ENCODE assay signal across 1 cellular context in the genomic region with DNA sequence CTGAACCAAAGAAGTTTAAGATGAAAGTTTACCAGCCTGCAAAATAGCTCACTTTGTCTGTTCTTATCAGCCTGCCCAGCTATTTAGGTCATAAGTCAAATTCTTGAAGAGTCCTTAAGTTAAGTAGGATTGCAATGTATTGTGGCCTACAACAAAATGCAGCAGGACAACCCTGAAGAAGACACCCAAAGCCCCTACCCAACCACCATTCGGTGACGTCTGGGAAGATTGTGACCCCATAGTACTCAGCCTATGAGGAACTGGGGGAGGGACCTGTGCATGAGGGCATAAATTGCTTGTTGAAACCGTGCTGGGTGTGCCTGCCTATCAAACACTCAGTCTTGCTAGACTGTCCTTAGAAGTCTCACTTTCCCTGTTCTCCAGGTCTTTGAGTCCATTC.
A peak's percentile ranks its signal among the peaks of the same experiment; 100 is the strongest.
TF ChIP-seq lines count a peak whose summit lies in the region.

No MANE protein-coding gene starts in this region.

TF ChIP-seq in K562, 482 proteins besides CTCF, POLR2A, EP300 and RAD21 (continued from another document):
- TF ChIP-seq, protein P1, sequence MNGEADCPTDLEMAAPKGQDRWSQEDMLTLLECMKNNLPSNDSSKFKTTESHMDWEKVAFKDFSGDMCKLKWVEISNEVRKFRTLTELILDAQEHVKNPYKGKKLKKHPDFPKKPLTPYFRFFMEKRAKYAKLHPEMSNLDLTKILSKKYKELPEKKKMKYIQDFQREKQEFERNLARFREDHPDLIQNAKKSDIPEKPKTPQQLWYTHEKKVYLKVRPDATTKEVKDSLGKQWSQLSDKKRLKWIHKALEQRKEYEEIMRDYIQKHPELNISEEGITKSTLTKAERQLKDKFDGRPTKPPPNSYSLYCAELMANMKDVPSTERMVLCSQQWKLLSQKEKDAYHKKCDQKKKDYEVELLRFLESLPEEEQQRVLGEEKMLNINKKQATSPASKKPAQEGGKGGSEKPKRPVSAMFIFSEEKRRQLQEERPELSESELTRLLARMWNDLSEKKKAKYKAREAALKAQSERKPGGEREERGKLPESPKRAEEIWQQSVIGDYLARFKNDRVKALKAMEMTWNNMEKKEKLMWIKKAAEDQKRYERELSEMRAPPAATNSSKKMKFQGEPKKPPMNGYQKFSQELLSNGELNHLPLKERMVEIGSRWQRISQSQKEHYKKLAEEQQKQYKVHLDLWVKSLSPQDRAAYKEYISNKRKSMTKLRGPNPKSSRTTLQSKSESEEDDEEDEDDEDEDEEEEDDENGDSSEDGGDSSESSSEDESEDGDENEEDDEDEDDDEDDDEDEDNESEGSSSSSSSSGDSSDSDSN (IDR thresholded peaks at IDR 0.05; ENCODE audit: borderline replicate concordance in 1 of 2, low read depth in 2 of 2, low read length in 2 of 2): no peak
- TF ChIP-seq GATA2 (CRISPR knock-in tag; IDR thresholded peaks at IDR 0.05) (peak; percentile 25; the same call in 1 of the 2 replicates), BRF1 (IDR thresholded peaks at IDR 0.05; ENCODE audit: borderline replicate concordance, extremely low read depth, insufficient read length) (no peak), TRIM24 (IDR thresholded peaks at IDR 0.05) (no peak), RBM17 (IDR thresholded peaks at IDR 0.05; ENCODE audit: borderline replicate concordance, low read depth, low read length) (no peak), NR4A1 (CRISPR knock-in tag; IDR thresholded peaks at IDR 0.05) (no peak), NR4A1 (tag; IDR thresholded peaks at IDR 0.05) (no peak), ARID1B (IDR thresholded peaks at IDR 0.05) (0 out of 2 replicates have a peak, but pooled peaks have one; percentile 32), SRF (CRISPR knock-in tag; IDR thresholded peaks at IDR 0.05) (no peak), FOXP1 (CRISPR knock-in tag; IDR thresholded peaks at IDR 0.05) (no peak), FOXA3 (CRISPR knock-in tag; conservative IDR thresholded peaks at IDR 0.05 in 1 of 2, IDR thresholded peaks at IDR 0.05 in 1 of 2) (no peak), NCOR1 (IDR thresholded peaks at IDR 0.05) (peak; percentile 40; the same call in 1 of the 2 replicates), SMARCA5 (IDR thresholded peaks at IDR 0.05) (no peak), MTA2 (IDR thresholded peaks at IDR 0.05; ENCODE audit: low read depth) (0 out of 2 replicates have a peak, but pooled peaks have one; percentile 8), ZNF764 (CRISPR knock-in tag; IDR thresholded peaks at IDR 0.05; ENCODE audit: low read depth) (no peak), ZNF143 (CRISPR knock-in tag; IDR thresholded peaks at IDR 0.05) (no peak), ZNF445 (CRISPR knock-in tag; IDR thresholded peaks at IDR 0.05; ENCODE audit: low read depth) (no peak), KHSRP (IDR thresholded peaks at IDR 0.05) (no peak), ZNF253 (CRISPR knock-in tag; conservative IDR thresholded peaks at IDR 0.05) (no peak), POLR3G (IDR thresholded peaks at IDR 0.05; ENCODE audit: extremely low read depth, insufficient read length, insufficient replicate concordance) (no peak), JUN (IDR thresholded peaks at IDR 0.05; ENCODE audit: borderline replicate concordance, low read depth, low read length) (no peak), JUN (CRISPR knock-in tag; IDR thresholded peaks at IDR 0.05; ENCODE audit: borderline replicate concordance) (no peak), SP2 (IDR thresholded peaks at IDR 0.05; ENCODE audit: extremely low read depth, low read depth, low read length, poor library complexity, severe bottlenecking) (no peak), MCM2 (IDR thresholded peaks at IDR 0.05; ENCODE audit: low read depth) (no peak), TAL1 (IDR thresholded peaks at IDR 0.05) (peak; percentile 28; the same call in 1 of the 2 replicates)
- TF ChIP-seq, protein P2, sequence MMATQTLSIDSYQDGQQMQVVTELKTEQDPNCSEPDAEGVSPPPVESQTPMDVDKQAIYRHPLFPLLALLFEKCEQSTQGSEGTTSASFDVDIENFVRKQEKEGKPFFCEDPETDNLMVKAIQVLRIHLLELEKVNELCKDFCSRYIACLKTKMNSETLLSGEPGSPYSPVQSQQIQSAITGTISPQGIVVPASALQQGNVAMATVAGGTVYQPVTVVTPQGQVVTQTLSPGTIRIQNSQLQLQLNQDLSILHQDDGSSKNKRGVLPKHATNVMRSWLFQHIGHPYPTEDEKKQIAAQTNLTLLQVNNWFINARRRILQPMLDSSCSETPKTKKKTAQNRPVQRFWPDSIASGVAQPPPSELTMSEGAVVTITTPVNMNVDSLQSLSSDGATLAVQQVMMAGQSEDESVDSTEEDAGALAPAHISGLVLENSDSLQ (IDR thresholded peaks at IDR 0.05): peak; percentile 69
- TF ChIP-seq, protein P3, sequence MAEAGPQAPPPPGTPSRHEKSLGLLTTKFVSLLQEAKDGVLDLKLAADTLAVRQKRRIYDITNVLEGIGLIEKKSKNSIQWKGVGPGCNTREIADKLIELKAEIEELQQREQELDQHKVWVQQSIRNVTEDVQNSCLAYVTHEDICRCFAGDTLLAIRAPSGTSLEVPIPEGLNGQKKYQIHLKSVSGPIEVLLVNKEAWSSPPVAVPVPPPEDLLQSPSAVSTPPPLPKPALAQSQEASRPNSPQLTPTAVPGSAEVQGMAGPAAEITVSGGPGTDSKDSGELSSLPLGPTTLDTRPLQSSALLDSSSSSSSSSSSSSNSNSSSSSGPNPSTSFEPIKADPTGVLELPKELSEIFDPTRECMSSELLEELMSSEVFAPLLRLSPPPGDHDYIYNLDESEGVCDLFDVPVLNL (CRISPR knock-in tag; IDR thresholded peaks at IDR 0.05; ENCODE audit: low read depth): no peak
- TF ChIP-seq, protein P4, sequence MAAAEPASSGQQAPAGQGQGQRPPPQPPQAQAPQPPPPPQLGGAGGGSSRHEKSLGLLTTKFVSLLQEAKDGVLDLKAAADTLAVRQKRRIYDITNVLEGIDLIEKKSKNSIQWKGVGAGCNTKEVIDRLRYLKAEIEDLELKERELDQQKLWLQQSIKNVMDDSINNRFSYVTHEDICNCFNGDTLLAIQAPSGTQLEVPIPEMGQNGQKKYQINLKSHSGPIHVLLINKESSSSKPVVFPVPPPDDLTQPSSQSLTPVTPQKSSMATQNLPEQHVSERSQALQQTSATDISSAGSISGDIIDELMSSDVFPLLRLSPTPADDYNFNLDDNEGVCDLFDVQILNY (CRISPR knock-in tag; IDR thresholded peaks at IDR 0.05): no peak
